8 cellular contexts compared by ENCODE assay signal in genomic region chr1:207868769-207869721, GRCh38. TPM values are rescaled to one million over a fixed set of nuclear protein-coding genes. Genes with fewer than 3 reads are reported as not detected.
DNase-seq lines count a peak whose midpoint lies in the region; ATAC-seq and TF ChIP-seq lines count a peak whose summit lies in the region.

No MANE protein-coding gene starts in this region.

- WGBS in endodermal cell (ENCODE audit: insufficient coverage in 1 of 2, insufficient read length in 1 of 2), 2 experiments = 6 to 29% methylated on average over 15 to 87 of the region's 87 CpGs

- no peak overlapping the region for H3K9ac ChIP-seq in endodermal cell (ENCODE audit: extremely low read depth, low read length, poor library complexity, severe bottlenecking)

- no peak overlapping the region for H3K27ac ChIP-seq in endodermal cell (ENCODE audit: low read depth, low read length)

- no peaks in the 10 kb centered on the region for H3K9me3 ChIP-seq in endodermal cell (ENCODE audit: control insufficient read depth, low read length)

- H3K27me3 ChIP-seq in endodermal cell (ENCODE audit: control insufficient read depth, insufficient read depth, low read length, poor library complexity, severe bottlenecking) = peaks cover 31% of the 10 kb centered on the region

- peak; percentile 84 for TF ChIP-seq CTCF in endodermal cell (conservative IDR thresholded peaks at IDR 0.05)

- peak overlapping the region; percentile 73 for H3K4me3 ChIP-seq in endodermal cell (ENCODE audit: low read length)

- DNase-seq in CD1c-positive myeloid dendritic cell (ENCODE audit: extremely low spot score) (peak; percentile 92), NCI-H82 (lab: John Stamatoyannopoulos, UW) (peak; percentile 82), endodermal cell (peak; percentile 92), mesenteric fat pad (ENCODE audit: low spot score) (peak; percentile 95)
- peak; percentile 71 for DNase-seq in activated CD8-positive, alpha-beta memory T cell treated with anti-CD3 and anti-CD28 coated beads, Interleukin-2, amount 50 U/mL, for 4 hours
- peak; percentile 49 to 57 for DNase-seq in stimulated activated CD8-positive, alpha-beta memory T cell treated with anti-CD3 and anti-CD28 coated beads, Interleukin-15, amount 100 ng/mL, for 48 hours (ENCODE audit: low read depth in 2 of 2)

- peaks cover 6% of the 10 kb centered on the region for H3K4me1 Mint-ChIP-seq in endodermal cell

- H3K36me3 Mint-ChIP-seq in endodermal cell (ENCODE audit: low read depth) = no peaks in the 10 kb centered on the region

- no peaks in the 10 kb centered on the region for H3K36me3 ChIP-seq in endodermal cell (ENCODE audit: control insufficient read depth, insufficient read depth, low read length)

- no peaks in the 10 kb centered on the region for H3K9me3 Mint-ChIP-seq in endodermal cell

- peak; percentile 48 for ATAC-seq in GM19043 (IDR thresholded peaks at IDR 0.05; ENCODE audit: low read depth, unreplicated experiment)
- peak; percentile 62 for ATAC-seq in HG03342 (IDR thresholded peaks at IDR 0.05; ENCODE audit: unreplicated experiment)

- H3K4me3 Mint-ChIP-seq in endodermal cell = peak overlapping the region; percentile 62

- peaks cover 25% of the 10 kb centered on the region for H3K27me3 Mint-ChIP-seq in endodermal cell (ENCODE audit: insufficient read depth)

- H3K4me1 ChIP-seq in endodermal cell (ENCODE audit: control insufficient read depth, insufficient read depth, low read length) = no peaks in the 10 kb centered on the region

- no peak overlapping the region for H3K27ac Mint-ChIP-seq in endodermal cell

RNA-seq across cellular contexts. Expression of gene CD34, which starts 41.9 kb away (rescaled TPM):
- total RNA-seq in endodermal cell (1 to 10 TPM; 1.6 to 6.9 TPM), mesenteric fat pad (45.5 TPM)
- polyA plus RNA-seq in endodermal cell (2013, experiment 1 of 2) = 1.2 TPM
- 0.99 TPM for polyA plus RNA-seq in endodermal cell (2013, experiment 2 of 2)
